Comparison of ENCODE assay signal across 8 cellular contexts in the genomic region with DNA sequence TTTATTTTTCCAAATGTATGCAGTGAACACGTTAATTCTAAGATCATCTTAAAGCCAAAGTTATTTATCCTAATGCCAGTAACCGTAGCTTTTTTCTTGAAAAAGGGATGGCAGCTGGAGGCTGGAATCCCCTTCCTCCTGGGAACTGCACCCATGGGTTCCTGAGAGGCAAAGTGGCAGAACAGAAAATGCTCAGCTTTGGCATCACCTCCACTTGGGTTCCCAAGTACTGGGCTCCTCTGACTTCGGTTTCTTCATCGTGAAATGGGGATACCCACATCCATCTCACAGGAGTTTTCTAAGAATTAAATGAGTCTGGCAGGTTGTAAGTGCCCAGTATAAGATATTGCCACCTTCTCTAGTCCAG. TPM values are rescaled to one million over a fixed set of nuclear protein-coding genes. Genes with fewer than 3 reads are reported as not detected.
A peak's percentile ranks its signal among the peaks of the same experiment; 100 is the strongest.
DNase-seq lines count a peak whose midpoint lies in the region; ATAC-seq and TF ChIP-seq lines count a peak whose summit lies in the region.

No MANE protein-coding gene starts in this region.

- TF ChIP-seq CTCF in left lung (IDR thresholded peaks at IDR 0.05) = no peak
- TF ChIP-seq CTCF in upper lobe of right lung (IDR thresholded peaks at IDR 0.05) = no peak

- H3K9me3 Mint-ChIP-seq in activated T-helper 1 cell treated with anti-CD3 and anti-CD28 coated beads, Interleukin-12 subunit alpha, Interleukin-12 subunit beta, Interleukin-2, Interleukin-4 antibody, amounts not matched to agents 30 ng/mL and 10 ng/mL and 1 ng/mL, durations not matched to agents 14 hours and 24 hours and 36 hours = no peaks in the 10 kb centered on the region

- no peaks in the 10 kb centered on the region for H3K9me3 ChIP-seq in left lung
- H3K9me3 ChIP-seq in upper lobe of right lung = no peaks in the 10 kb centered on the region

- peak overlapping the region; percentile 74 for H3K27ac Mint-ChIP-seq in activated T-helper 1 cell treated with anti-CD3 and anti-CD28 coated beads, Interleukin-12 subunit alpha, Interleukin-12 subunit beta, Interleukin-2, Interleukin-4 antibody, amounts not matched to agents 30 ng/mL and 10 ng/mL and 1 ng/mL, durations not matched to agents 14 hours and 24 hours and 36 hours

- ATAC-seq in GM18907 (IDR thresholded peaks at IDR 0.05; ENCODE audit: unreplicated experiment) = peak; percentile 20
- ATAC-seq in HG02870 (IDR thresholded peaks at IDR 0.05; ENCODE audit: unreplicated experiment) = peak; percentile 3
- ATAC-seq in left lung = peak; percentile 43
- no peak for ATAC-seq in upper lobe of right lung
- ATAC-seq in HG03175 (IDR thresholded peaks at IDR 0.05; ENCODE audit: unreplicated experiment) = no peak

- no peaks in the 10 kb centered on the region for H3K27me3 ChIP-seq in left lung
- H3K27me3 ChIP-seq in upper lobe of right lung = no peaks in the 10 kb centered on the region

- H3K27me3 Mint-ChIP-seq in activated T-helper 1 cell treated with anti-CD3 and anti-CD28 coated beads, Interleukin-12 subunit alpha, Interleukin-12 subunit beta, Interleukin-2, Interleukin-4 antibody, amounts not matched to agents 30 ng/mL and 10 ng/mL and 1 ng/mL, durations not matched to agents 14 hours and 24 hours and 36 hours (ENCODE audit: insufficient read depth) = peaks cover 4% of the 10 kb centered on the region

- intact Hi-C loops in activated T-helper 1 cell treated with anti-CD3 and anti-CD28 coated beads, Interleukin-12 subunit alpha, Interleukin-12 subunit beta, Interleukin-2, Interleukin-4 antibody, amounts not matched to agents 30 ng/mL and 10 ng/mL and 1 ng/mL, durations not matched to agents 14 hours and 24 hours and 36 hours (cut with micrococcal nuclease) = loop anchor here (1.0 to 5.0 kb wide), 4 partner anchors 62 to 976 kb away; a partner anchor contains a TSS
- intact Hi-C loops in left lung (cut with DNase I) = no loop called here
- intact Hi-C loops in upper lobe of right lung (cut with DNase I) = no loop called here

- H3K4me1 ChIP-seq in left lung (peaks cover 0 to 10% of the 10 kb centered on the region in 2 donors), upper lobe of right lung (peaks cover 5% of the 10 kb centered on the region)

- H3K4me3 ChIP-seq in left lung (peak overlapping the region; percentile 37 to 46), upper lobe of right lung (peak overlapping the region; percentile 61)

- peaks cover 19% of the 10 kb centered on the region for H3K4me1 Mint-ChIP-seq in activated T-helper 1 cell treated with anti-CD3 and anti-CD28 coated beads, Interleukin-12 subunit alpha, Interleukin-12 subunit beta, Interleukin-2, Interleukin-4 antibody, amounts not matched to agents 30 ng/mL and 10 ng/mL and 1 ng/mL, durations not matched to agents 14 hours and 24 hours and 36 hours (ENCODE audit: low read depth)

- no peaks in the 10 kb centered on the region for H3K36me3 Mint-ChIP-seq in activated T-helper 1 cell treated with anti-CD3 and anti-CD28 coated beads, Interleukin-12 subunit alpha, Interleukin-12 subunit beta, Interleukin-2, Interleukin-4 antibody, amounts not matched to agents 30 ng/mL and 10 ng/mL and 1 ng/mL, durations not matched to agents 14 hours and 24 hours and 36 hours (ENCODE audit: low read depth)

- peak overlapping the region; percentile 75 for H3K4me3 Mint-ChIP-seq in activated T-helper 1 cell treated with anti-CD3 and anti-CD28 coated beads, Interleukin-12 subunit alpha, Interleukin-12 subunit beta, Interleukin-2, Interleukin-4 antibody, amounts not matched to agents 30 ng/mL and 10 ng/mL and 1 ng/mL, durations not matched to agents 14 hours and 24 hours and 36 hours

- H3K27ac ChIP-seq in left lung = peak overlapping the region in 1 of 2 donors; percentile 79
- peak overlapping the region; percentile 74 for H3K27ac ChIP-seq in upper lobe of right lung

- no peak for DNase-seq in activated T-helper 1 cell treated with anti-CD3 and anti-CD28 coated beads, Interleukin-12 subunit alpha, Interleukin-12 subunit beta, Interleukin-2, Interleukin-4 antibody, amounts not matched to agents 30 ng/mL and 10 ng/mL and 1 ng/mL, durations not matched to agents 14 hours and 24 hours and 36 hours (ENCODE audit: low spot score)
- DNase-seq in left lung = no peak
- no peak for DNase-seq in upper lobe of right lung
- DNase-seq in COR-L47 (lab: John Stamatoyannopoulos, UW) = no peak
- DNase-seq in NCI-H1436 treated with DMSO at 0.1 percent for 48 hours (lab: John Stamatoyannopoulos, UW) = no peak

- H3K36me3 ChIP-seq in left lung = no peaks in the 10 kb centered on the region
- H3K36me3 ChIP-seq in upper lobe of right lung = no peaks in the 10 kb centered on the region

RNA-seq across cellular contexts. Expression of a gene that starts 6.2 kb away (rescaled TPM):
- 0.44 and 0.66 TPM in 2 replicates for total RNA-seq in activated T-helper 1 cell treated with anti-CD3 and anti-CD28 coated beads, Interleukin-12 subunit alpha, Interleukin-12 subunit beta, Interleukin-2, Interleukin-4 antibody, amounts not matched to agents 30 ng/mL and 10 ng/mL and 1 ng/mL, durations not matched to agents 14 hours and 24 hours and 36 hours
- total RNA-seq in left lung (1 to 10 TPM; 1.2 to 1.5 TPM), upper lobe of right lung (2.5 TPM)

RNA-seq across cellular contexts. Expression of a gene that starts 18.7 kb away (rescaled TPM):
- total RNA-seq in activated T-helper 1 cell treated with anti-CD3 and anti-CD28 coated beads, Interleukin-12 subunit alpha, Interleukin-12 subunit beta, Interleukin-2, Interleukin-4 antibody, amounts not matched to agents 30 ng/mL and 10 ng/mL and 1 ng/mL, durations not matched to agents 14 hours and 24 hours and 36 hours = 1.2 TPM in 1 of 2 replicates, not detected in the other
- total RNA-seq in left lung (under 1 TPM; 0.38 to 0.71 TPM), upper lobe of right lung (1.2 TPM)

RNA-seq across cellular contexts. Expression of a gene that starts 26.0 kb away (rescaled TPM):
- total RNA-seq in activated T-helper 1 cell treated with anti-CD3 and anti-CD28 coated beads, Interleukin-12 subunit alpha, Interleukin-12 subunit beta, Interleukin-2, Interleukin-4 antibody, amounts not matched to agents 30 ng/mL and 10 ng/mL and 1 ng/mL, durations not matched to agents 14 hours and 24 hours and 36 hours = not detected in 2 replicates
- not detected for total RNA-seq in left lung
- not detected for total RNA-seq in upper lobe of right lung

RNA-seq across cellular contexts. Expression of a gene that starts 34.3 kb away (rescaled TPM):
- not detected in 2 replicates for total RNA-seq in activated T-helper 1 cell treated with anti-CD3 and anti-CD28 coated beads, Interleukin-12 subunit alpha, Interleukin-12 subunit beta, Interleukin-2, Interleukin-4 antibody, amounts not matched to agents 30 ng/mL and 10 ng/mL and 1 ng/mL, durations not matched to agents 14 hours and 24 hours and 36 hours
- total RNA-seq in left lung (not detected), upper lobe of right lung (not detected)

Comparison
In these comparisons a context has a peak if more than half of its experiments do, and no peak if none do; other contexts are left out.
1. ATAC-seq: peak in GM18907 (single experiment), HG02870 (single experiment) and left lung (single experiment); none in upper lobe of right lung (single experiment) and HG03175 (single experiment).